ENCODE assay signal across 11 cellular contexts in genomic region chr3:143122608-143123352, GRCh38. TPM values are rescaled to one million over a fixed set of nuclear protein-coding genes. Genes with fewer than 3 reads are reported as not detected.
DNase-seq lines count a peak whose midpoint lies in the region; ATAC-seq and TF ChIP-seq lines count a peak whose summit lies in the region.
"Had no signal": no experiment of that assay in that cellular context is flagged by ENCODE, and none has a peak within 500 bp of the region (broad histone marks: within the 10 kb centered on the region; RNA-seq: fewer than 3 reads in every experiment).

No MANE protein-coding gene starts in this region.

- in situ Hi-C loops in KBM-7 (cut with MboI; ENCODE audit: low pct_unique_long_range_greater_than_20kb, low sequenced_read_pairs): no loop called here

- no peaks in the 10 kb centered on the region for H3K36me3 Mint-ChIP-seq in activated naive CD8-positive, alpha-beta T cell
- H3K36me3 Mint-ChIP-seq in natural killer cell treated with Interleukin-12 subunit alpha and Interleukin-12 subunit beta and Interleukin-15 and Interleukin-18, amount 100 ng/mL, for 72 hours: peaks cover 14% of the 10 kb centered on the region

- H3K4me3 Mint-ChIP-seq in activated naive CD8-positive, alpha-beta T cell: peak overlapping the region; percentile 77
- peak overlapping the region; percentile 75 for H3K4me3 Mint-ChIP-seq in natural killer cell treated with Interleukin-12 subunit alpha and Interleukin-12 subunit beta and Interleukin-15 and Interleukin-18, amount 100 ng/mL, for 72 hours

- no peaks in the 10 kb centered on the region for H3K9me3 Mint-ChIP-seq in activated naive CD8-positive, alpha-beta T cell (ENCODE audit: low read depth)
- H3K9me3 Mint-ChIP-seq in natural killer cell treated with Interleukin-12 subunit alpha and Interleukin-12 subunit beta and Interleukin-15 and Interleukin-18, amount 100 ng/mL, for 72 hours: no peaks in the 10 kb centered on the region
- H3K9me3 Mint-ChIP-seq: H9 had no signal

- no peak for ATAC-seq in natural killer cell treated with Interleukin-12 subunit alpha and Interleukin-12 subunit beta and Interleukin-15 and Interleukin-18, amount 100 ng/mL, for 72 hours
- no peak for ATAC-seq in HG02852 (IDR thresholded peaks at IDR 0.05; ENCODE audit: unreplicated experiment)
- ATAC-seq in HG03175 (IDR thresholded peaks at IDR 0.05; ENCODE audit: unreplicated experiment): no peak

- H3K27ac Mint-ChIP-seq in activated naive CD8-positive, alpha-beta T cell: peak overlapping the region; percentile 78
- H3K27ac Mint-ChIP-seq in natural killer cell treated with Interleukin-12 subunit alpha and Interleukin-12 subunit beta and Interleukin-15 and Interleukin-18, amount 100 ng/mL, for 72 hours: peak overlapping the region; percentile 54 to 86
- H3K27ac Mint-ChIP-seq: H9 had no signal

- DNase-seq in GM10266 (ENCODE audit: extremely low spot score) (peak; percentile 40), KBM-7 (peak; percentile 29), pons (ENCODE audit: low spot score) (no peak)
- no peak for DNase-seq in natural killer cell treated with Interleukin-12 subunit alpha and Interleukin-12 subunit beta and Interleukin-15 and Interleukin-18, amount 100 ng/mL, for 72 hours (ENCODE audit: low spot score)
- DNase-seq in activated effector memory CD4-positive, alpha-beta T cell treated with anti-CD3 and anti-CD28 coated beads, Interleukin-2, amount 50 U/mL, for 16 hours: no peak
- DNase-seq: foreskin fibroblast, H9, retina had no signal

- no peaks in the 10 kb centered on the region for H3K27me3 Mint-ChIP-seq in activated naive CD8-positive, alpha-beta T cell
- no peaks in the 10 kb centered on the region for H3K27me3 Mint-ChIP-seq in natural killer cell treated with Interleukin-12 subunit alpha and Interleukin-12 subunit beta and Interleukin-15 and Interleukin-18, amount 100 ng/mL, for 72 hours

- H3K4me1 Mint-ChIP-seq in activated naive CD8-positive, alpha-beta T cell (ENCODE audit: low read depth): peaks cover 48% of the 10 kb centered on the region
- peaks cover 52 to 60% of the 10 kb centered on the region in 2 donors for H3K4me1 Mint-ChIP-seq in natural killer cell treated with Interleukin-12 subunit alpha and Interleukin-12 subunit beta and Interleukin-15 and Interleukin-18, amount 100 ng/mL, for 72 hours (ENCODE audit: low read depth in 2 of 2)

- TF ChIP-seq CTCF in GM10266 (IDR thresholded peaks at IDR 0.05; ENCODE audit: control insufficient read depth, insufficient read depth, low read depth, missing control alignments): no peak

RNA-seq across cellular contexts. Expression of gene CHST2, which starts 3.2 kb away (rescaled TPM):
- 10 to 100 TPM; 16.3 to 26.9 TPM for total RNA-seq in natural killer cell treated with Interleukin-12 subunit alpha and Interleukin-12 subunit beta and Interleukin-15 and Interleukin-18, amount 100 ng/mL, for 72 hours

Comparison
In these comparisons a context has a peak if more than half of its experiments do, and no peak if none do; other contexts are left out.
1. DNase-seq: peak in GM10266 (single experiment) and KBM-7 (single experiment); none in natural killer cell treated with Interleukin-12 subunit alpha and Interleukin-12 subunit beta and Interleukin-15 and Interleukin-18, amount 100 ng/mL, for 72 hours (single experiment), pons (single experiment) and activated effector memory CD4-positive, alpha-beta T cell treated with anti-CD3 and anti-CD28 coated beads, Interleukin-2, amount 50 U/mL, for 16 hours (single experiment).